In the genomic region with DNA sequence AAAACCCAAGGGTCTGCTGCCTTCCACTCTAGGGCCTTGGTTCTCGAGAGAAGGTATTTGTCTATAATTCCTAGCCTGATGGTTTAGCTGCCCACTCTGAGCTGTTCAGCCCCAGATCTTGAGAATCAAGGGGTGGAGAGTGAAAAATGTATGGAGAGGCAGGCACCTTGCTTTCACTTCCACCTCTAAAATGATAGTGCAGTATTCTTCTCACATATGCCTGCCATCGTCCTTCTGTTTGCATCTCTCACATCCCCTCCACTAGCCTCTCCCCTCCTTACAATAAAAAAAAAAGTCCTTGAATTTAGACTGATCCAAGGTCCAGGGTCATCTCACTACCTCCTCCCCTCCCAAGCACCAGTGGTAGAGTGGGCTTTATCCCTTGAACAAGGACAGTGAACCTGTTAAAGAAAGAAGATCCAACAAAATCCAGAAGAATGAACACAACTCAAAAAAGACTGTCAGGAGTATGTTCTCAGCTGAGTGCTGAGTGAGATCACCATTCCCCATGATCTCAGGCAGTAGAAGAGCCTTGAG, we compare ENCODE assay signal across 1 cellular context.
TF ChIP-seq lines count a peak whose summit lies in the region.

No MANE protein-coding gene starts in this region.

TF ChIP-seq in GM23338, 12 proteins besides CTCF, POLR2A, EP300 and RAD21 (continued from another document):
- no peak for TF ChIP-seq ETS1 (IDR thresholded peaks at IDR 0.05)
- no peak for TF ChIP-seq REST (IDR thresholded peaks at IDR 0.05; ENCODE audit: unreplicated experiment)
- TF ChIP-seq ZNF331 (CRISPR knock-in tag; IDR thresholded peaks at IDR 0.05; ENCODE audit: low read depth), result no peak
- no peak for TF ChIP-seq CREB1 (CRISPR knock-in tag; IDR thresholded peaks at IDR 0.05; ENCODE audit: low read depth)
- TF ChIP-seq STAT1 (IDR thresholded peaks at IDR 0.05; ENCODE audit: unreplicated experiment), result no peak
- no peak for TF ChIP-seq ZNF114 (CRISPR knock-in tag; IDR thresholded peaks at IDR 0.05)
- TF ChIP-seq POLR2AphosphoS5 (IDR thresholded peaks at IDR 0.05; ENCODE audit: low read depth), result no peak
- no peak for TF ChIP-seq EZH2phosphoT487 (IDR thresholded peaks at IDR 0.05; ENCODE audit: unreplicated experiment)
- no peak for TF ChIP-seq JUNB (IDR thresholded peaks at IDR 0.05; ENCODE audit: unreplicated experiment)
- no peak for TF ChIP-seq NANOG (IDR thresholded peaks at IDR 0.05; ENCODE audit: borderline replicate concordance)
TF ChIP-seq in GM23338: peak in this region for 0.
